17 cellular contexts compared by ENCODE assay signal in the genomic region with DNA sequence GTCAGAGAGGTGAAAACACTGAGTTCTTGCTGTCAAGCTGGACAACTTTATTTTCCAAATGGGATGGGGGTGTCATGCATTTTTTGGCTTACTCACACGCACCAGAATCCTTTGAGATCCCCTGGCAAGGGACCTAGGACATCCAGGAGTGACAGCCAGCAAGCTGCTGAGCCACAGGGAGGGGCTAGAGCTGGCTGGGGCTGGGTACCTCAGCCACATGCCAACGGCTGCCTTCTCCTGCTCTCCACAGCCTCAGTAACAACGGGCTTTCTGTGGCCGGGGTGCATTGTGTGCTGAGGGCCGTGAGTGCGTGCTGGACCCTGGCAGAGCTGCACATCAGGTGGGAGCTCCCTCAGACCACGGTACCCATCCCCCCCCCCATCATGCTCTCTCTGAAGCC. TPM values are rescaled to one million over a fixed set of nuclear protein-coding genes. Genes with fewer than 3 reads are reported as not detected.
A peak's percentile ranks its signal among the peaks of the same experiment; 100 is the strongest.
DNase-seq lines count a peak whose midpoint lies in the region; ATAC-seq and TF ChIP-seq lines count a peak whose summit lies in the region.
"Had no signal": no experiment of that assay in that cellular context is flagged by ENCODE, and none has a peak within 500 bp of the region (broad histone marks: within the 10 kb centered on the region; RNA-seq: fewer than 3 reads in every experiment).

No MANE protein-coding gene starts in this region.

- H3K27me3 Mint-ChIP-seq in CD4-positive, alpha-beta memory T cell, result no peaks in the 10 kb centered on the region
- peaks cover 5% of the 10 kb centered on the region for H3K27me3 Mint-ChIP-seq in IgD-negative memory B cell
- H3K27me3 Mint-ChIP-seq in activated naive CD8-positive, alpha-beta T cell, result no peaks in the 10 kb centered on the region

- peak overlapping the region; percentile 15 for H3K18ac ChIP-seq in neuronal stem cell (ENCODE audit: low read length)

- peaks cover 54 to 95% (median 75%) of the 10 kb centered on the region in 4 donors for H3K4me1 Mint-ChIP-seq in CD4-positive, alpha-beta memory T cell
- peaks cover 30 to 47% (median 35%) of the 10 kb centered on the region in 3 donors for H3K4me1 Mint-ChIP-seq in IgD-negative memory B cell
- H3K4me1 Mint-ChIP-seq in activated naive CD8-positive, alpha-beta T cell (ENCODE audit: low read depth), result peaks cover 91% of the 10 kb centered on the region

- no peak overlapping the region for H4K8ac ChIP-seq in neuronal stem cell (ENCODE audit: low read depth, low read length)

- no peaks in the 10 kb centered on the region for H3K79me1 ChIP-seq in neuronal stem cell (ENCODE audit: low read depth, low read length)

- no peak overlapping the region for H2AFZ ChIP-seq in neuronal stem cell (ENCODE audit: low read length)
- H2AFZ ChIP-seq: GM23248 had no signal

- peak overlapping the region in 2 of 8 donors; percentile 13 to 43 for H3K4me3 Mint-ChIP-seq in CD4-positive, alpha-beta memory T cell
- no peak overlapping the region for H3K4me3 Mint-ChIP-seq in IgD-negative memory B cell
- peak overlapping the region; percentile 43 for H3K4me3 Mint-ChIP-seq in activated naive CD8-positive, alpha-beta T cell

- no peak for TF ChIP-seq POLR2A in ovary (IDR thresholded peaks at IDR 0.05)

- no peak for TF ChIP-seq CTCF in ovary (IDR thresholded peaks at IDR 0.05)

- H4K91ac ChIP-seq in neuronal stem cell (ENCODE audit: low read depth, low read length, poor library complexity), result no peak overlapping the region

- no peak overlapping the region for H2AK5ac ChIP-seq in neuronal stem cell (ENCODE audit: low read depth, low read length)

- peak overlapping the region; percentile 83 to 98 (median 91) for H3K27ac Mint-ChIP-seq in CD4-positive, alpha-beta memory T cell
- H3K27ac Mint-ChIP-seq in IgD-negative memory B cell, result peak overlapping the region; percentile 85 to 98 (median 92)
- peak overlapping the region; percentile 99 for H3K27ac Mint-ChIP-seq in activated naive CD8-positive, alpha-beta T cell

- no peak for ATAC-seq in HG03139 (IDR thresholded peaks at IDR 0.05; ENCODE audit: unreplicated experiment)
- ATAC-seq: right lobe of liver had no signal

- H2BK120ac ChIP-seq in neuronal stem cell (ENCODE audit: low read depth, low read length), result no peak overlapping the region

- H2BK15ac ChIP-seq in neuronal stem cell (ENCODE audit: low read length), result no peak overlapping the region

- TF ChIP-seq EP300 in ovary (IDR thresholded peaks at IDR 0.05), result no peak

- peak overlapping the region; percentile 34 for H3K23ac ChIP-seq in neuronal stem cell (ENCODE audit: low read depth, low read length, poor library complexity)

- H3K27ac ChIP-seq in CD4-positive, alpha-beta memory T cell (ENCODE audit: low read depth, low read length), result peak overlapping the region; percentile 42
- H3K27ac ChIP-seq in neuronal stem cell (replicated peaks; ENCODE audit: low read length) (no peak overlapping the region), ovary (no peak overlapping the region)
- H3K27ac ChIP-seq: C4-2B, right lobe of liver, tibial nerve had no signal

- no peak overlapping the region for H3K4ac ChIP-seq in neuronal stem cell (ENCODE audit: low read length)

- no peak overlapping the region for H3K9ac ChIP-seq in neuronal stem cell (ENCODE audit: low read depth, low read length, poor library complexity)
- H3K9ac ChIP-seq: GM23248 had no signal

- H3K4me2 ChIP-seq in neuronal stem cell (ENCODE audit: insufficient read depth, low read length, poor library complexity, severe bottlenecking), result no peak overlapping the region

- H3K9me3 Mint-ChIP-seq in CD4-positive, alpha-beta memory T cell, result peaks cover 0 to 2% (median 0%) of the 10 kb centered on the region in 8 donors
- H3K9me3 Mint-ChIP-seq in IgD-negative memory B cell, result no peaks in the 10 kb centered on the region
- no peaks in the 10 kb centered on the region for H3K9me3 Mint-ChIP-seq in activated naive CD8-positive, alpha-beta T cell (ENCODE audit: low read depth)

- no peak overlapping the region for H2BK12ac ChIP-seq in neuronal stem cell (ENCODE audit: low read length)

- POLR2A ChIA-PET in CD4-positive, alpha-beta memory T cell (lab: Charles Lee; ENCODE audit: partially characterized antibody), result interaction anchor here (0.7 to 9.9 kb wide), 8 partner anchors 9 to 71 kb away, joined by 3 to 183 read pairs (median 66); a partner anchor contains a TSS

- no peak overlapping the region for H3K4me3 ChIP-seq in CD4-positive, alpha-beta memory T cell (ENCODE audit: low read length in 2 of 2)
- no peak overlapping the region for H3K4me3 ChIP-seq in neuronal stem cell (ENCODE audit: low read length in 2 of 2)
- H3K4me3 ChIP-seq in ovary, result no peak overlapping the region
- H3K4me3 ChIP-seq: GM23248, Peyer's patch, right lobe of liver, tibial nerve had no signal

- no CpG with 5 or more reads among the region's 7 CpGs for WGBS in neuronal stem cell (ENCODE audit: extremely low coverage in 2 of 2, insufficient read length in 2 of 2, insufficient replicate concordance in 1 of 2), 2 donors
- WGBS in ovary, 3 donors, result 79 to 83% (median 80%) methylated on average over 7 of the region's 7 CpGs

- H3K14ac ChIP-seq in neuronal stem cell (ENCODE audit: low read length), result no peak overlapping the region

- no peak overlapping the region for H2BK5ac ChIP-seq in neuronal stem cell (ENCODE audit: low read length)

- intact Hi-C loops in CD4-positive, alpha-beta memory T cell (cut with micrococcal nuclease), result no loop called here
- intact Hi-C loops in ovary (cut with DNase I), result no loop called here

- H3K27me3 ChIP-seq in CD4-positive, alpha-beta memory T cell (ENCODE audit: insufficient read depth, low read length), result no peaks in the 10 kb centered on the region
- H3K27me3 ChIP-seq in neuronal stem cell (ENCODE audit: control insufficient read depth in 3 of 3, insufficient read depth in 3 of 3, low read depth in 1 of 3, low read length in 3 of 3) (peaks cover 0 to 37% (median 0%) of the 10 kb centered on the region in 3 experiments), ovary (no peaks in the 10 kb centered on the region)
- H3K27me3 ChIP-seq: Peyer's patch, right lobe of liver, tibial nerve had no signal

- H3K36me3 Mint-ChIP-seq in CD4-positive, alpha-beta memory T cell, result peaks cover 67 to 79% of the 10 kb centered on the region in 2 donors
- H3K36me3 Mint-ChIP-seq in IgD-negative memory B cell, result peaks cover 29% of the 10 kb centered on the region
- peaks cover 37% of the 10 kb centered on the region for H3K36me3 Mint-ChIP-seq in activated naive CD8-positive, alpha-beta T cell

- CTCF ChIA-PET in CD4-positive, alpha-beta memory T cell (lab: Charles Lee; ENCODE audit: partially characterized antibody), result interaction anchor here (0.8 to 3.8 kb wide), 2 partner anchors 10 to 72 kb away, joined by 3 to 15 read pairs; no protein-coding TSS in a partner anchor

- no peak for DNase-seq in CD4-positive, alpha-beta memory T cell
- no peak for DNase-seq in neuronal stem cell (ENCODE audit: low spot score)
- DNase-seq in ovary, result no peak
- no peak for DNase-seq in middle frontal gyrus (ENCODE audit: extremely low spot score, low spot score)
- DNase-seq: activated CD4-positive, CD25-positive, alpha-beta regulatory T cell; dermis blood vessel endothelial cell; GM23248; mesendoderm; NCI-H187 treated with DMSO at 0.1 percent for 48 hours; NCI-H510A treated with DMSO at 0.1 percent for 48 hours; Peyer's patch; right lobe of liver had no signal

- peaks cover 63% of the 10 kb centered on the region for H3K36me3 ChIP-seq in CD4-positive, alpha-beta memory T cell (ENCODE audit: insufficient read depth, low read length)
- H3K36me3 ChIP-seq in neuronal stem cell (replicated peaks in 1 of 2; ENCODE audit: control insufficient read depth in 2 of 2, insufficient read depth in 2 of 2, low read length in 2 of 2), result no peaks in the 10 kb centered on the region
- H3K36me3 ChIP-seq in ovary, result no peaks in the 10 kb centered on the region
- H3K36me3 ChIP-seq: right lobe of liver had no signal

- H3K9me3 ChIP-seq in CD4-positive, alpha-beta memory T cell (ENCODE audit: control insufficient read depth in 1 of 2, low read length in 2 of 2), result no peaks in the 10 kb centered on the region
- H3K9me3 ChIP-seq in neuronal stem cell (replicated peaks in 1 of 2; ENCODE audit: control insufficient read depth in 2 of 2, insufficient read depth in 1 of 2, low read depth in 1 of 2, low read length in 2 of 2) (peaks cover 2 to 4% of the 10 kb centered on the region in 2 donors), ovary (no peaks in the 10 kb centered on the region)
- H3K9me3 ChIP-seq: Peyer's patch, right lobe of liver, tibial nerve had no signal

- peaks cover 88% of the 10 kb centered on the region for H3K4me1 ChIP-seq in CD4-positive, alpha-beta memory T cell (ENCODE audit: insufficient read depth, low read length)
- H3K4me1 ChIP-seq in neuronal stem cell (ENCODE audit: control insufficient read depth in 2 of 2, insufficient read depth in 1 of 2, low read depth in 1 of 2, low read length in 2 of 2), result no peaks in the 10 kb centered on the region
- no peaks in the 10 kb centered on the region for H3K4me1 ChIP-seq in ovary (ENCODE audit: insufficient read depth)
- H3K4me1 ChIP-seq: right lobe of liver had no signal

RNA-seq across cellular contexts. Expression of a gene that starts 47.6 kb away (rescaled TPM):
- total RNA-seq in CD4-positive, alpha-beta memory T cell, result 100 to 1,000 TPM; 416 to 457 TPM
- polyA plus RNA-seq in CD4-positive, alpha-beta memory T cell, result 100 to 1,000 TPM in 1 of 2 donors, 10 to 100 TPM in 1; 41.6 to 151 TPM
- polyA plus RNA-seq in IgD-negative memory B cell (134 TPM), ovary (10 to 100 TPM in 1 of 2 donors, 1 to 10 TPM in 1; 8.7 to 15.8 TPM)
- polyA plus RNA-seq in neuronal stem cell (2013, experiment 1 of 2), result 0.06 TPM
- polyA plus RNA-seq in neuronal stem cell (2013, experiment 2 of 2), result 0.39 TPM
- total RNA-seq in ovary, result 10 to 100 TPM in 5 of 7 donors, 1 to 10 TPM in 2; 6.0 to 29.9 (median 14.7) TPM

RNA-seq across cellular contexts. Expression of a gene that starts 55.4 kb away (rescaled TPM):
- total RNA-seq in CD4-positive, alpha-beta memory T cell, result 1 to 10 TPM; 3.8 to 4.1 TPM
- polyA plus RNA-seq in CD4-positive, alpha-beta memory T cell, result 1 to 10 TPM; 6.7 to 6.8 TPM
- polyA plus RNA-seq in IgD-negative memory B cell (2.0 TPM), ovary (10 to 100 TPM; 25.7 to 32.3 TPM)
- polyA plus RNA-seq in neuronal stem cell (2013, experiment 1 of 2), result 60.5 TPM
- 61.7 TPM for polyA plus RNA-seq in neuronal stem cell (2013, experiment 2 of 2)
- total RNA-seq in ovary, result 10 to 100 TPM; 12.3 to 22.2 (median 17.9) TPM
